Comparison of ENCODE assay signal across 9 cellular contexts in the genomic region with DNA sequence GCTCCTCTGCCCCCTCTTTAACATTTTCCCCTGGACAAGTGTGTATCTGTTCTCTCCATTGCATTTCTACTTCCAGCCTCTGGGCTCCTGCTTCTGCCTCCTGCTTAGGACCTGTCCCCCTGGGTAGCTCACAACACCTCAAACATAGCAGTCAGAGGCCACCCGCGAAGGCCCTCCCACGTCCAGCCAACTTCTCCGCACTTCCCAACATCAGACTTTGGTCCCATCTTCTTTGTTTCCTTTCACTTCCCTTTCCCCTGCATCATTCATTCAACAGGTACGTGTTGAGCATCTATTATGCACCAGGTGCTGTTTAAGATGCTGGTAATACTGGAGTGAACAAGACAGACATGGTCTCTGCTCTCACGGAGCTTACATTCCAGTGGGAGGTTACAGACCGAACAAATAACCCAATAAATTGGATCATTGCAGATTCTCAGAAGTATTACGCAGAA. TPM values are rescaled to one million over a fixed set of nuclear protein-coding genes. Genes with fewer than 3 reads are reported as not detected.
A peak's percentile ranks its signal among the peaks of the same experiment; 100 is the strongest.
DNase-seq lines count a peak whose midpoint lies in the region; ATAC-seq, FAIRE-seq and TF ChIP-seq lines count a peak whose summit lies in the region.
"Had no signal": no experiment of that assay in that cellular context is flagged by ENCODE, and none has a peak within 500 bp of the region (broad histone marks: within the 10 kb centered on the region; RNA-seq: fewer than 3 reads in every experiment).

No MANE protein-coding gene starts in this region.

- DNase-seq in GM12891 (ENCODE audit: insufficient read length, low spot score) (no peak), RWPE2 (ENCODE audit: low spot score) (no peak), esophagus muscularis mucosa (ENCODE audit: extremely low spot score) (no peak), prostate gland (ENCODE audit: low spot score) (no peak), NCI-H1092 (lab: John Stamatoyannopoulos, UW) (no peak), DMS79 (lab: John Stamatoyannopoulos, UW) (no peak), cerebellar nuclear complex (lab: John Stamatoyannopoulos, UW) (no peak)

- H3K36me3 ChIP-seq in RWPE2 (ENCODE audit: low read depth), result peaks cover 8% of the 10 kb centered on the region
- peaks cover 0 to 23% (median 16%) of the 10 kb centered on the region in 4 donors for H3K36me3 ChIP-seq in esophagus muscularis mucosa
- no peaks in the 10 kb centered on the region for H3K36me3 ChIP-seq in prostate gland

- H3K4me3 ChIP-seq in RWPE2 (ENCODE audit: severe bottlenecking) (peak overlapping the region; percentile 42), esophagus muscularis mucosa (peak overlapping the region in 2 of 4 donors; percentile 16 to 46), prostate gland (peak overlapping the region; percentile 28 to 42)

- TF ChIP-seq POLR2A in GM12891 (IDR thresholded peaks at IDR 0.05; ENCODE audit: low read depth, low read length) (no peak), esophagus muscularis mucosa (IDR thresholded peaks at IDR 0.05; ENCODE audit: low read depth) (no peak), prostate gland (IDR thresholded peaks at IDR 0.05) (no peak)

- H3K9me3 ChIP-seq in RWPE2 (ENCODE audit: severe bottlenecking) (no peaks in the 10 kb centered on the region), esophagus muscularis mucosa (no peaks in the 10 kb centered on the region), prostate gland (no peaks in the 10 kb centered on the region)

- H3K4me1 ChIP-seq in RWPE2 (ENCODE audit: insufficient read depth, poor library complexity, severe bottlenecking) (peaks cover 16% of the 10 kb centered on the region), esophagus muscularis mucosa (peaks cover 35 to 46% (median 42%) of the 10 kb centered on the region in 4 donors), prostate gland (replicated peaks) (peaks cover 18% of the 10 kb centered on the region)

- ATAC-seq in RWPE2 (ENCODE audit: low read depth) (no peak), HG02970 (IDR thresholded peaks at IDR 0.05; ENCODE audit: low FRiP score, unreplicated experiment) (no peak)

- no peak for FAIRE-seq in GM12891 (lab: Jason Lieb, UNC)

- H3K27me3 ChIP-seq in RWPE2 (ENCODE audit: insufficient read depth, poor library complexity, severe bottlenecking) (no peaks in the 10 kb centered on the region), esophagus muscularis mucosa (no peaks in the 10 kb centered on the region), prostate gland (replicated peaks; ENCODE audit: insufficient read depth) (no peaks in the 10 kb centered on the region)

- TF ChIP-seq EP300 in esophagus muscularis mucosa (IDR thresholded peaks at IDR 0.05), result no peak

- TF ChIP-seq CTCF in RWPE2 (IDR thresholded peaks at IDR 0.05; ENCODE audit: poor library complexity, severe bottlenecking) (no peak), esophagus muscularis mucosa (IDR thresholded peaks at IDR 0.05) (no peak), prostate gland (IDR thresholded peaks at IDR 0.05) (no peak)

- WGBS in esophagus muscularis mucosa, result 74% methylated on average over 8 of the region's 8 CpGs
- 47% methylated on average over 8 of the region's 8 CpGs for WGBS in prostate gland

- H3K27ac ChIP-seq in RWPE2 (ENCODE audit: poor library complexity, severe bottlenecking) (peak overlapping the region; percentile 96), esophagus muscularis mucosa (replicated peaks in 1 of 4) (peak overlapping the region in 3 of 4 donors; percentile 20 to 96 (median 40)), prostate gland (peak overlapping the region; percentile 94 to 97)

- intact Hi-C loops in esophagus muscularis mucosa (cut with DNase I), result loop anchor here (5.0 kb wide), 1 partner anchor 165 kb away; no protein-coding TSS in a partner anchor
- intact Hi-C loops in prostate gland (cut with DNase I), result loop anchor here (5.0 kb wide), 1 partner anchor 165 kb away; no protein-coding TSS in a partner anchor

TF ChIP-seq in GM12891, 5 proteins besides CTCF, POLR2A, EP300 and RAD21:
- TF ChIP-seq SPI1 (IDR thresholded peaks at IDR 0.05; ENCODE audit: low read depth, low read length), result peak; percentile 32; the same call in 1 of the 2 replicates
- no peak for TF ChIP-seq TAF1 (IDR thresholded peaks at IDR 0.05; ENCODE audit: low read depth, low read length)
TF ChIP-seq in GM12891: peak in this region for 1.

RNA-seq across cellular contexts. Expression of gene C12orf57, which starts 3.1 kb away (rescaled TPM):
- polyA plus RNA-seq in GM12891 (2012; ENCODE audit: low read depth, missing spikeins), result 367 TPM
- total RNA-seq in esophagus muscularis mucosa, result 100 to 1,000 TPM; 307 to 437 (median 325) TPM
- 100 to 1,000 TPM; 352 to 711 TPM for total RNA-seq in prostate gland

RNA-seq across cellular contexts. Expression of gene RNU7-1, which starts 3.3 kb away (rescaled TPM):
- not detected for polyA plus RNA-seq in GM12891 (2012; ENCODE audit: low read depth, missing spikeins)
- total RNA-seq in esophagus muscularis mucosa, result not detected
- not detected for total RNA-seq in prostate gland
- total RNA-seq: dermis blood vessel endothelial cell had no signal

RNA-seq across cellular contexts. Expression of gene PTPN6, which starts 4.2 kb away (rescaled TPM):
- 446 TPM for polyA plus RNA-seq in GM12891 (2012; ENCODE audit: low read depth, missing spikeins)
- total RNA-seq in esophagus muscularis mucosa, result 10 to 100 TPM in 3 of 4 donors, 1 to 10 TPM in 1; 9.1 to 16.9 (median 13.3) TPM
- total RNA-seq in prostate gland, result 10 to 100 TPM; 30.6 to 43.2 TPM

RNA-seq across cellular contexts. Expression of gene ATN1, which starts 19.2 kb away (rescaled TPM):
- 27.4 TPM for polyA plus RNA-seq in GM12891 (2012; ENCODE audit: low read depth, missing spikeins)
- total RNA-seq in esophagus muscularis mucosa (100 to 1,000 TPM in 2 of 4 donors, 10 to 100 TPM in 2; 72.2 to 163 (median 92.4) TPM), prostate gland (100 to 1,000 TPM in 1 of 2 donors, 10 to 100 TPM in 1; 93.0 to 129 TPM)

RNA-seq across cellular contexts. Expression of gene PHB2, which starts 23.5 kb away (rescaled TPM):
- 357 TPM for polyA plus RNA-seq in GM12891 (2012; ENCODE audit: low read depth, missing spikeins)
- total RNA-seq in esophagus muscularis mucosa (100 to 1,000 TPM; 194 to 265 (median 233) TPM), prostate gland (100 to 1,000 TPM; 177 to 230 TPM)

Comparison
In these comparisons a context has a peak if more than half of its experiments do, and no peak if none do; other contexts are left out.
1. H3K27ac ChIP-seq: peak in every context shown above with its lines; median percentile 96 in RWPE2; 96 in prostate gland; 40 in esophagus muscularis mucosa.